In the genomic region with DNA sequence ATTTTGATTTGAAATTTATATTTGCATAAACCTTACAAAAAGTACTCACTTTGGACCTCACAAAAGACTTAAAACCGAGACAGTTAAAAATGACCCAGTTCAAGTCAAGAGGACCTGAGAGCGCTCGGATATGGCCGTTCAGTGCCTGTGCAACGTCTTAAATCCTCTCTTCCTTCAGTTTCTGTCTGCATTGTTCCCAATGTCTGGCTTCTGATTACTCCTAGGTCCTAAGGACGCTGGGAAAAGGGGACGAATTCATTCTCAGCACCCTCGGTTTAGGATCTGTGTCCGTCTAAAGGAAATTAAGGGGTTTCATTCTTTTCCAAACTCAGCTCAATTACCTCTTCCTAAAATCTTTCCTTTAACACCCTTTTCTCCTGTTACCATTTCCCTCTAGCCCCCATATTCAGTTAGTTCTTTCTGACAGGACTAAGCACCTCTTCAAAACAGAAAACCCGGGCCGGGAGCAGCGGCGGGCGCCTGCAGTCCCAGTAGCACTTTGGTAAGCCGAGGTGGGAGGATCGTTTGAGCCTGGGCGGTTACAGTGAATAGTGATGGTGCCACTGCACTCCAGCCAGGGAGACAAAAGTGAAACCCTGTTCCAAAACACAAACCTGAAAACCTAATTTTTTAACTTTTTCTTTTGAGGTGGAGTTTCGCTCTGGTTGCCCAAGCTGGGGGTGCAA, we compare ENCODE assay signal across 10 cellular contexts. TPM values are rescaled to one million over a fixed set of nuclear protein-coding genes. Genes with fewer than 3 reads are reported as not detected.
DNase-seq lines count a peak whose midpoint lies in the region; ATAC-seq and TF ChIP-seq lines count a peak whose summit lies in the region.
"Had no signal": no experiment of that assay in that cellular context is flagged by ENCODE, and none has a peak within 500 bp of the region (broad histone marks: within the 10 kb centered on the region; RNA-seq: fewer than 3 reads in every experiment).

No MANE protein-coding gene starts in this region.

- peaks cover 28% of the 10 kb centered on the region for H3K36me3 ChIP-seq in endodermal cell (ENCODE audit: control insufficient read depth, insufficient read depth, low read length)

- H3K4me3 Mint-ChIP-seq in endodermal cell (peak overlapping the region; percentile 92), natural killer cell (peak overlapping the region; percentile 92)

- H3K9me3 Mint-ChIP-seq in endodermal cell (no peaks in the 10 kb centered on the region), natural killer cell (no peaks in the 10 kb centered on the region)

- TF ChIP-seq CTCF in endodermal cell (conservative IDR thresholded peaks at IDR 0.05) (no peak), natural killer cell (IDR thresholded peaks at IDR 0.05) (no peak)

- DNase-seq in stimulated activated CD4-positive, alpha-beta T cell treated with anti-CD3 and anti-CD28 coated beads, Interleukin-4, amount 100 ng/mL, for 1 hour = peak; percentile 3
- no peak for DNase-seq in stimulated activated CD4-positive, alpha-beta T cell treated with anti-CD3 and anti-CD28 coated beads, Interleukin-4, amount 100 ng/mL, for 4 hours
- peak; percentile 74 for DNase-seq in endodermal cell
- no peak for DNase-seq in natural killer cell
- no peak for DNase-seq in NOMO-1 treated with DMSO at 0.1 percent for 48 hours (lab: John Stamatoyannopoulos, UW; ENCODE audit: unreplicated experiment)
- DNase-seq: DND-41, NCI-H2029 had no signal

- peak overlapping the region; percentile 95 for H3K4me3 ChIP-seq in endodermal cell (ENCODE audit: low read length)

- H3K4me1 Mint-ChIP-seq in endodermal cell = peaks cover 42% of the 10 kb centered on the region
- H3K4me1 Mint-ChIP-seq in natural killer cell = peaks cover 14 to 17% of the 10 kb centered on the region in 2 donors

- H3K27ac Mint-ChIP-seq in endodermal cell (peak overlapping the region; percentile 96), natural killer cell (peak overlapping the region in 1 of 2 donors; percentile 73)

- H3K9me3 ChIP-seq in endodermal cell (ENCODE audit: control insufficient read depth, low read length) = no peaks in the 10 kb centered on the region

- peak overlapping the region; percentile 79 for H3K27ac ChIP-seq in endodermal cell (ENCODE audit: low read depth, low read length)

- ATAC-seq in natural killer cell (peak; percentile 63 to 85 (median 71)), GM21381 (IDR thresholded peaks at IDR 0.05; ENCODE audit: unreplicated experiment) (no peak), HG02870 (IDR thresholded peaks at IDR 0.05; ENCODE audit: unreplicated experiment) (no peak), GM19452 (IDR thresholded peaks at IDR 0.05; ENCODE audit: unreplicated experiment) (no peak)

- no peaks in the 10 kb centered on the region for H3K27me3 Mint-ChIP-seq in endodermal cell (ENCODE audit: insufficient read depth)
- H3K27me3 Mint-ChIP-seq in natural killer cell (ENCODE audit: low read depth in 2 of 2) = peaks cover 20 to 26% of the 10 kb centered on the region in 2 donors

- WGBS in endodermal cell (ENCODE audit: insufficient coverage in 1 of 2, insufficient read length in 1 of 2), 2 experiments = 0 to 2% methylated on average over 8 to 18 of the region's 18 CpGs

- no peaks in the 10 kb centered on the region for H3K4me1 ChIP-seq in endodermal cell (ENCODE audit: control insufficient read depth, insufficient read depth, low read length)

- H3K9ac ChIP-seq in endodermal cell (ENCODE audit: extremely low read depth, low read length, poor library complexity, severe bottlenecking) = peak overlapping the region; percentile 94

- no peaks in the 10 kb centered on the region for H3K27me3 ChIP-seq in endodermal cell (ENCODE audit: control insufficient read depth, insufficient read depth, low read length, poor library complexity, severe bottlenecking)

- intact Hi-C loops in natural killer cell (cut with micrococcal nuclease) = no loop called here

- peaks cover 44% of the 10 kb centered on the region for H3K36me3 Mint-ChIP-seq in endodermal cell (ENCODE audit: low read depth)
- no peaks in the 10 kb centered on the region for H3K36me3 Mint-ChIP-seq in natural killer cell

RNA-seq across cellular contexts. Expression of gene DPPA4, which starts 0.9 kb away (rescaled TPM):
- total RNA-seq in endodermal cell (100 to 1,000 TPM; 132 to 284 TPM), natural killer cell (1 to 10 TPM; 1.2 to 2.3 (median 1.8) TPM)
- polyA plus RNA-seq in endodermal cell (2013, experiment 1 of 2) = 159 TPM
- 126 TPM for polyA plus RNA-seq in endodermal cell (2013, experiment 2 of 2)

RNA-seq across cellular contexts. Expression of gene DPPA2, which starts 20.1 kb away (rescaled TPM):
- total RNA-seq in endodermal cell = 1 to 10 TPM; 1.7 to 3.1 TPM
- 1.3 TPM for polyA plus RNA-seq in endodermal cell (2013, experiment 1 of 2)
- polyA plus RNA-seq in endodermal cell (2013, experiment 2 of 2) = 1.4 TPM
- total RNA-seq in natural killer cell = not detected

Comparison
In these comparisons a context has a peak if more than half of its experiments do, and no peak if none do; other contexts are left out.
1. DNase-seq: peak in stimulated activated CD4-positive, alpha-beta T cell treated with anti-CD3 and anti-CD28 coated beads, Interleukin-4, amount 100 ng/mL, for 1 hour (single experiment) and endodermal cell (single experiment); none in stimulated activated CD4-positive, alpha-beta T cell treated with anti-CD3 and anti-CD28 coated beads, Interleukin-4, amount 100 ng/mL, for 4 hours (0 of 2), natural killer cell (single experiment) and NOMO-1 treated with DMSO at 0.1 percent for 48 hours (single experiment).
2. ATAC-seq: peak in natural killer cell (3 of 3); none in GM21381 (single experiment), HG02870 (single experiment) and GM19452 (single experiment).
3. RNA of gene DPPA4, which starts 0.9 kb away (total RNA-seq): 132 to 284 TPM in endodermal cell; 1.2 to 2.3 TPM in natural killer cell; every median in the first group is over 10 times any median in the second.